ENCODE assay signal across 14 cellular contexts in the genomic region with DNA sequence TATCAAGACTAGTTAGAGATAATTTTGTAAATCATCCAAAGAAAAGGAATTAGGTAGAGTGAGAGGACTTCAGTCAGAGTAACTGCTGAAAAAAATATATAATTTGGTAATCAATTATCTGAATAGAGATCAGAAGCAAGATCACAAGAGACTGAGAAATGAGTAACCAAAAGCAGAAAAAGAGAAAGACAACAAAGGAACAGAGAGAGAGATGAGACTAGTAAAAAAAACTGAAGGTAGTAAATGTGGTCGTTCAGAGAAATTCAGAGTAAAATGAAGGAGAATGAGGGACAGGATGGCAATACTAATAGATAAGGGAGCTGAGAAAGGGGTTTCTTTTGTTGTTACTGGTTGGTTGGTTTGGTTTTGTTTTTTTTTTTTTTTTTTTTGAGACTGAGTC.
"Had no signal": no experiment of that assay in that cellular context is flagged by ENCODE, and none has a peak within 500 bp of the region (broad histone marks: within the 10 kb centered on the region; RNA-seq: fewer than 3 reads in every experiment).

No MANE protein-coding gene starts in this region.

- ATAC-seq: gastrocnemius medialis, heart left ventricle had no signal

- FAIRE-seq: bronchial epithelial cell, TTC549 had no signal

- H3K27ac Mint-ChIP-seq: activated B cell treated with CpG ODN at 0.5 μM for 24 hours had no signal

- H3K9me3 ChIP-seq: ascending aorta, gastrocnemius medialis, heart left ventricle, suprapubic skin had no signal

- H3K27me3 Mint-ChIP-seq: activated B cell treated with CpG ODN at 0.5 μM for 24 hours, naive B cell had no signal

- H3K4me3 Mint-ChIP-seq: activated B cell treated with CpG ODN at 0.5 μM for 24 hours, endodermal cell, naive B cell had no signal

- DNase-seq: activated B cell treated with CpG ODN at 0.5 μM for 24 hours; endodermal cell; erythroblast; gastrocnemius medialis; heart left ventricle; naive B cell; SIG-M5; stimulated activated CD4-positive, alpha-beta T cell treated with anti-CD3 and anti-CD28 coated beads, Interleukin-2, amount 100 ng/mL, for 48 hours; stimulated activated naive CD4-positive, alpha-beta T cell had no signal

- H3K4me3 ChIP-seq: ascending aorta, gastrocnemius medialis, heart left ventricle, lung, suprapubic skin had no signal

- H3K36me3 ChIP-seq: ascending aorta, gastrocnemius medialis, heart left ventricle, suprapubic skin had no signal

- H3K9me3 Mint-ChIP-seq: activated B cell treated with CpG ODN at 0.5 μM for 24 hours, endodermal cell, naive B cell had no signal

- H3K27me3 ChIP-seq: ascending aorta, gastrocnemius medialis, heart left ventricle, suprapubic skin had no signal

- H3K27ac ChIP-seq: heart left ventricle, suprapubic skin had no signal
